8 cellular contexts compared by ENCODE assay signal in genomic region chr15:98850991-98851776, GRCh38.
DNase-seq lines count a peak whose midpoint lies in the region; ATAC-seq and TF ChIP-seq lines count a peak whose summit lies in the region.

No MANE protein-coding gene starts in this region.

- peak overlapping the region; percentile 18; the same call in 1 of the 2 replicates for H2BK20ac ChIP-seq in IMR-90 (ENCODE audit: low read depth, low read length)

- H2BK5ac ChIP-seq in IMR-90 (ENCODE audit: low read depth, low read length, poor library complexity, severe bottlenecking) (peak overlapping the region; percentile 64), neuronal stem cell (ENCODE audit: low read length) (no peak overlapping the region)

- H3K9me3 Mint-ChIP-seq in CD8-positive, alpha-beta T cell, result no peaks in the 10 kb centered on the region

- ATAC-seq in CD8-positive, alpha-beta T cell, result peak; percentile 67
- ATAC-seq in GM21367 (IDR thresholded peaks at IDR 0.05; ENCODE audit: unreplicated experiment) (peak; percentile 46), IMR-90 (ENCODE audit: low read depth) (peak; percentile 55)

- H3K27me3 Mint-ChIP-seq in CD8-positive, alpha-beta T cell (ENCODE audit: low read depth), result no peaks in the 10 kb centered on the region

- peak overlapping the region; percentile 94 for H3K4me3 Mint-ChIP-seq in CD8-positive, alpha-beta T cell

- intact Hi-C loops in CD8-positive, alpha-beta T cell (cut with DNase I, micrococcal nuclease), result no loop called here
- intact Hi-C loops in IMR-90 (cut with micrococcal nuclease), result no loop called here

- dilution Hi-C loops in IMR-90 (cut with HindIII; ENCODE audit: low sequenced_read_pairs, unreplicated experiment), result no loop called here

- peak; percentile 95 for TF ChIP-seq RAD21 in IMR-90 (IDR thresholded peaks at IDR 0.05; ENCODE audit: low read length)

- H2AK9ac ChIP-seq in IMR-90 (replicated peaks; ENCODE audit: low read depth, low read length, poor library complexity), result peak overlapping the region; percentile 68

- peak overlapping the region; percentile 46; the same call in 1 of the 2 replicates for H4K91ac ChIP-seq in IMR-90 (ENCODE audit: insufficient read depth, low read depth, low read length)
- no peak overlapping the region for H4K91ac ChIP-seq in neuronal stem cell (ENCODE audit: low read depth, low read length, poor library complexity)

- H4K5ac ChIP-seq in IMR-90 (ENCODE audit: low read depth, low read length), result no peak overlapping the region; the same call in 1 of the 2 replicates

- TF ChIP-seq CTCF in CD8-positive, alpha-beta T cell (IDR thresholded peaks at IDR 0.05), result peak; percentile 68
- TF ChIP-seq CTCF in IMR-90 (conservative IDR thresholded peaks at IDR 0.05; ENCODE audit: low read depth, low read length), result peak; percentile 89

- H2BK120ac ChIP-seq in IMR-90 (ENCODE audit: low read depth, low read length) (peak overlapping the region; percentile 21), neuronal stem cell (ENCODE audit: low read depth, low read length) (no peak overlapping the region)

- peaks cover 54% of the 10 kb centered on the region for H3K4me1 Mint-ChIP-seq in CD8-positive, alpha-beta T cell (ENCODE audit: low read depth)

- H3K36me3 ChIP-seq in CD8-positive, alpha-beta T cell (ENCODE audit: insufficient read depth, low read length), result no peaks in the 10 kb centered on the region
- H3K36me3 ChIP-seq in IMR-90 (ENCODE audit: control insufficient read depth, insufficient read depth, low read length) (no peaks in the 10 kb centered on the region), neuronal stem cell (replicated peaks in 1 of 2; ENCODE audit: control insufficient read depth in 2 of 2, insufficient read depth in 2 of 2, low read length in 2 of 2) (no peaks in the 10 kb centered on the region), thymus (ENCODE audit: control insufficient read depth, insufficient read depth) (no peaks in the 10 kb centered on the region)

- H3K4me1 ChIP-seq in CD8-positive, alpha-beta T cell (ENCODE audit: insufficient read depth, low read length), result peaks cover 31% of the 10 kb centered on the region
- H3K4me1 ChIP-seq in IMR-90 (ENCODE audit: control insufficient read depth, insufficient read depth, low read length) (peaks cover 37% of the 10 kb centered on the region), neuronal stem cell (ENCODE audit: control insufficient read depth in 2 of 2, insufficient read depth in 1 of 2, low read depth in 1 of 2, low read length in 2 of 2) (peaks cover 25 to 44% of the 10 kb centered on the region in 2 donors), thymus (ENCODE audit: control insufficient read depth, insufficient read depth, low read length) (peaks cover 18% of the 10 kb centered on the region)

- H2AFZ ChIP-seq in IMR-90 (replicated peaks; ENCODE audit: low read length, poor library complexity) (peak overlapping the region; percentile 28), neuronal stem cell (ENCODE audit: low read length) (no peak overlapping the region)

- H3K23ac ChIP-seq in IMR-90 (ENCODE audit: low read depth, low read length) (peak overlapping the region; percentile 65; the same call in 1 of the 2 replicates), neuronal stem cell (ENCODE audit: low read depth, low read length, poor library complexity) (no peak overlapping the region)

- POLR2A ChIA-PET in CD8-positive, alpha-beta T cell (lab: Charles Lee), result interaction anchor here (0.8 to 1.2 kb wide), 3 partner anchors 15 to 207 kb away, joined by 3 read pairs; no protein-coding TSS in a partner anchor
- POLR2A ChIA-PET in IMR-90 (lab: Charles Lee; ENCODE audit: unreplicated experiment), result no interaction called here

- no peaks in the 10 kb centered on the region for H3K9me3 ChIP-seq in CD8-positive, alpha-beta T cell (ENCODE audit: low read length)
- H3K9me3 ChIP-seq in IMR-90 (ENCODE audit: control insufficient read depth, insufficient read depth, low read length) (no peaks in the 10 kb centered on the region), neuronal stem cell (replicated peaks in 1 of 2; ENCODE audit: control insufficient read depth in 2 of 2, insufficient read depth in 1 of 2, low read depth in 1 of 2, low read length in 2 of 2) (no peaks in the 10 kb centered on the region), thymus (ENCODE audit: control insufficient read depth) (no peaks in the 10 kb centered on the region)

- peak overlapping the region; percentile 86 for H3K4ac ChIP-seq in IMR-90 (ENCODE audit: low read depth, low read length)
- no peak overlapping the region for H3K4ac ChIP-seq in neuronal stem cell (ENCODE audit: low read length)

- H3K18ac ChIP-seq in IMR-90 (ENCODE audit: low read depth, low read length) (no peak overlapping the region), neuronal stem cell (ENCODE audit: low read length) (peak overlapping the region; percentile 5)

- CTCF ChIA-PET in CD8-positive, alpha-beta T cell (lab: Charles Lee), result interaction anchor here (0.6 to 1.0 kb wide), 11 partner anchors 11 to 406 kb away, joined by 3 to 7 read pairs (median 3); no protein-coding TSS in a partner anchor
- CTCF ChIA-PET in IMR-90 (lab: Yijun Ruan, JAX), result interaction anchor here (0.5 to 1.2 kb wide), 9 partner anchors 32 to 332 kb away, joined by 3 to 5 read pairs (median 4); no protein-coding TSS in a partner anchor

- TF ChIP-seq POLR2A in IMR-90 (IDR thresholded peaks at IDR 0.05; ENCODE audit: low read depth, low read length), result no peak

- H3K27ac ChIP-seq in CD8-positive, alpha-beta T cell (ENCODE audit: low read depth, low read length), result no peak overlapping the region
- H3K27ac ChIP-seq in IMR-90 (ENCODE audit: insufficient read depth, low read length) (peak overlapping the region; percentile 60; the same call in 1 of the 2 replicates), neuronal stem cell (replicated peaks; ENCODE audit: low read length) (no peak overlapping the region), thymus (ENCODE audit: low read depth) (peak overlapping the region; percentile 96)

- 7% methylated on average over 3 of the region's 15 CpGs; no CpG with 5 or more reads in 1 of the 2 experiments for WGBS in IMR-90 (ENCODE audit: extremely low coverage in 2 of 2, insufficient read length in 1 of 2), 2 experiments
- no CpG with 5 or more reads among the region's 15 CpGs for WGBS in neuronal stem cell (ENCODE audit: extremely low coverage in 2 of 2, insufficient read length in 2 of 2, insufficient replicate concordance in 1 of 2), 2 donors
- WGBS in thymus, result 22% methylated on average over 15 of the region's 15 CpGs

- H3K27me3 ChIP-seq in CD8-positive, alpha-beta T cell (ENCODE audit: insufficient read depth, low read length), result no peaks in the 10 kb centered on the region
- no peaks in the 10 kb centered on the region for H3K27me3 ChIP-seq in IMR-90 (ENCODE audit: control insufficient read depth, insufficient read depth, low read length)
- no peaks in the 10 kb centered on the region for H3K27me3 ChIP-seq in neuronal stem cell (ENCODE audit: control insufficient read depth in 3 of 3, insufficient read depth in 3 of 3, low read depth in 1 of 3, low read length in 3 of 3)
- H3K27me3 ChIP-seq in thymus (ENCODE audit: control insufficient read depth, insufficient read depth), result no peaks in the 10 kb centered on the region

- H3K79me1 ChIP-seq in IMR-90 (ENCODE audit: low read depth in 1 of 2, low read length in 2 of 2) (peaks cover 23 to 82% of the 10 kb centered on the region in 2 experiments), neuronal stem cell (ENCODE audit: low read depth, low read length) (peaks cover 2% of the 10 kb centered on the region)

- in situ Hi-C loops in IMR-90 (cut with MboI; ENCODE audit: low sequenced_read_pairs), result no loop called here

- H3K56ac ChIP-seq in IMR-90 (ENCODE audit: extremely low read depth, insufficient read depth, low read length), result no peak overlapping the region; the same call in 1 of the 2 replicates

- peaks cover 48% of the 10 kb centered on the region for H4K20me1 ChIP-seq in IMR-90 (ENCODE audit: insufficient read depth, low read length)

- peak overlapping the region in 1 of 2 experiments; percentile 75; a peak in 2 of 4 replicates for H4K8ac ChIP-seq in IMR-90 (ENCODE audit: low read depth in 2 of 2, low read length in 2 of 2)
- no peak overlapping the region for H4K8ac ChIP-seq in neuronal stem cell (ENCODE audit: low read depth, low read length)

- H3K14ac ChIP-seq in IMR-90 (replicated peaks; ENCODE audit: low read depth, low read length), result peak overlapping the region; percentile 73
- no peak overlapping the region for H3K14ac ChIP-seq in neuronal stem cell (ENCODE audit: low read length)

- H2BK15ac ChIP-seq in IMR-90 (ENCODE audit: low read depth, low read length), result no peak overlapping the region
- no peak overlapping the region for H2BK15ac ChIP-seq in neuronal stem cell (ENCODE audit: low read length)

- H2BK12ac ChIP-seq in neuronal stem cell (ENCODE audit: low read length), result no peak overlapping the region

- BruUV-seq in IMR-90 (replicated peaks; lab: Mats Ljungman, UMichigan), result no TSS peak

- H3K36me3 Mint-ChIP-seq in CD8-positive, alpha-beta T cell, result peaks cover 8% of the 10 kb centered on the region

- H3K9me1 ChIP-seq in IMR-90 (ENCODE audit: insufficient read depth, low read length), result peaks cover 20% of the 10 kb centered on the region

- H3K4me3 ChIP-seq in CD8-positive, alpha-beta T cell (ENCODE audit: low read depth, low read length), result peak overlapping the region; percentile 59
- H3K4me3 ChIP-seq in IMR-90 (ENCODE audit: insufficient read depth, low read depth, low read length), result no peak overlapping the region
- H3K4me3 ChIP-seq in neuronal stem cell (ENCODE audit: low read length in 2 of 2), result peak overlapping the region in 1 of 2 donors; percentile 56
- peak overlapping the region; percentile 73 for H3K4me3 ChIP-seq in thymus (ENCODE audit: low read length)

- H2AK5ac ChIP-seq in IMR-90 (ENCODE audit: low read depth, low read length) (peak overlapping the region; percentile 14; the same call in 1 of the 2 replicates), neuronal stem cell (ENCODE audit: low read depth, low read length) (peak overlapping the region; percentile 9)

- H3K27ac Mint-ChIP-seq in CD8-positive, alpha-beta T cell, result peak overlapping the region; percentile 94

- H3K9ac ChIP-seq in IMR-90 (ENCODE audit: low read depth, low read length) (peak overlapping the region; percentile 51), neuronal stem cell (ENCODE audit: low read depth, low read length, poor library complexity) (no peak overlapping the region)

- DNase-seq in CD8-positive, alpha-beta T cell, result peak; percentile 34 to 79 (median 63)
- DNase-seq in IMR-90 (peak; percentile 70), RPMI7951 (ENCODE audit: low read depth) (peak; percentile 68), foreskin melanocyte (peak; percentile 58), neuronal stem cell (ENCODE audit: low spot score) (peak; percentile 60)
- peak; percentile 86 for DNase-seq in activated effector memory CD4-positive, alpha-beta T cell treated with anti-CD3 and anti-CD28 coated beads, Interleukin-2, amount 50 U/mL, for 16 hours

- H3K4me2 ChIP-seq in IMR-90 (ENCODE audit: low read depth, low read length), result peak overlapping the region; percentile 74
- H3K4me2 ChIP-seq in neuronal stem cell (ENCODE audit: insufficient read depth, low read length, poor library complexity, severe bottlenecking), result peak overlapping the region; percentile 46

TF ChIP-seq in IMR-90, 13 proteins besides CTCF, POLR2A, EP300 and RAD21 (continues in another document):
- peak; percentile 40; the same call in 1 of the 2 replicates for TF ChIP-seq MAZ (IDR thresholded peaks at IDR 0.05; ENCODE audit: borderline replicate concordance, low read depth, low read length)

Comparison
In these comparisons a context has a peak if more than half of its experiments do, and no peak if none do; other contexts are left out.
1. H3K27ac ChIP-seq: peak in IMR-90 (single experiment) and thymus (single experiment); none in CD8-positive, alpha-beta T cell (single experiment) and neuronal stem cell (single experiment).
2. Peak in every context shown above with its lines, with median percentiles within 50 percentile points of each other: ATAC-seq and DNase-seq.